9 cellular contexts compared by ENCODE assay signal in the genomic region with DNA sequence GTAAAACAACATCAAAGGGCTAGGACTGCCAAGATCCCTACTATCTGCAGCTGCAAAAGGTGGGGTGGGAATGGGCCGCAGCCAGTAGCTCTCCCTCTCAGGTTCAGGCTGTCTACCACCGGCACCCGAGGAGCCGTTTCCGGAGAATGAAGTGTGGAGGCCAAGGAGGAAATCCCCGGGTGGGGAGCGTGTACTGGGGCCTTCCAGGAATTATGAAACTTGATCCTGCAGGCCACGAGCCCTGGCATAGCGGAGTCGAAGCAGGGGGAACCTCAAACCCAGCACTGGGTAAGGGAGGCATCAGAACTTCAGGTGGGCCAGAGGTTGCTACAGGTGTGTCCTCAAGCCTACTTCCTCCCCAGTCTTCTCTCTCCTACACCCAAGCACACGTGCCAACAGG. TPM values are rescaled to one million over a fixed set of nuclear protein-coding genes. Genes with fewer than 3 reads are reported as not detected.
A peak's percentile ranks its signal among the peaks of the same experiment; 100 is the strongest.
DNase-seq lines count a peak whose midpoint lies in the region; ATAC-seq and TF ChIP-seq lines count a peak whose summit lies in the region.
"Had no signal": no experiment of that assay in that cellular context is flagged by ENCODE, and none has a peak within 500 bp of the region (broad histone marks: within the 10 kb centered on the region; RNA-seq: fewer than 3 reads in every experiment).

No MANE protein-coding gene starts in this region.

- H3K4me2 ChIP-seq in H9 (ENCODE audit: insufficient read depth, insufficient read length, low read length), result no peak overlapping the region

- no peak overlapping the region for H3K56ac ChIP-seq in H9 (ENCODE audit: insufficient read length, low read depth, low read length)

- H2BK5ac ChIP-seq in H9 (ENCODE audit: insufficient read length, low read length), result no peak overlapping the region

- no peak overlapping the region for H4K91ac ChIP-seq in H9 (ENCODE audit: insufficient read length, low read depth, low read length)

- no peak overlapping the region for H3K9ac ChIP-seq in H9 (ENCODE audit: extremely low read depth, insufficient read length, low read length)

- no peaks in the 10 kb centered on the region for H4K20me1 ChIP-seq in H9 (ENCODE audit: control insufficient read depth, insufficient read depth, insufficient read length)

- no peak overlapping the region for H3T11ph ChIP-seq in H9 (ENCODE audit: low read length)

- ATAC-seq in psoas muscle (peak in 3 of 4 donors; percentile 29 to 51 (median 44)), GM18511 (IDR thresholded peaks at IDR 0.05; ENCODE audit: unreplicated experiment) (no peak), GM21526 (IDR thresholded peaks at IDR 0.05; ENCODE audit: low FRiP score, unreplicated experiment) (no peak)

- no peak overlapping the region for H2BK12ac ChIP-seq in H9 (ENCODE audit: insufficient read length, low read depth, low read length)

- intact Hi-C loops in psoas muscle (cut with DNase I), result no loop called here

- no peak overlapping the region for H2AK5ac ChIP-seq in H9 (ENCODE audit: insufficient read length, low read length)

- H3K4me1 Mint-ChIP-seq in chondrocyte (ENCODE audit: low read depth), result peaks cover 36% of the 10 kb centered on the region
- peaks cover 15 to 23% of the 10 kb centered on the region in 2 experiments for H3K4me1 Mint-ChIP-seq in H9

- H3K18ac ChIP-seq in H9 (ENCODE audit: insufficient read length, low read depth, low read length), result no peak overlapping the region

- H3K14ac ChIP-seq in H9 (ENCODE audit: insufficient read depth, low read length), result no peak overlapping the region

- H4K8ac ChIP-seq in H9 (replicated peaks; ENCODE audit: insufficient read length, low read depth, low read length), result no peak overlapping the region

- peak overlapping the region; percentile 85 for H3K27ac Mint-ChIP-seq in chondrocyte (ENCODE audit: unreplicated experiment)
- 0 out of 7 replicates have a peak overlapping the region, but pooled peaks of 1 of the 3 experiments have one; percentile 53 for H3K27ac Mint-ChIP-seq in H9

- no peak overlapping the region for H2BK20ac ChIP-seq in H9 (ENCODE audit: low read depth, low read length, poor library complexity, severe bottlenecking)

- H3K4me3 Mint-ChIP-seq in chondrocyte (ENCODE audit: unreplicated experiment) (no peak overlapping the region), H9 (no peak overlapping the region)

- H3K9me3 ChIP-seq in right atrium auricular region (no peaks in the 10 kb centered on the region), psoas muscle (no peaks in the 10 kb centered on the region), H9 (ENCODE audit: control insufficient read depth, low read depth, low read length) (no peaks in the 10 kb centered on the region)

- H3K27me3 Mint-ChIP-seq in chondrocyte (ENCODE audit: low read depth) (no peaks in the 10 kb centered on the region), H9 (ENCODE audit: low read depth) (no peaks in the 10 kb centered on the region; the same call in 1 of the 2 replicates)

- H3K4me3 ChIP-seq in right atrium auricular region, result no peak overlapping the region
- H3K4me3 ChIP-seq in psoas muscle, result no peak overlapping the region

- no peaks in the 10 kb centered on the region for H3K79me2 ChIP-seq in H9 (ENCODE audit: insufficient read depth, low read length)

- no peak overlapping the region for H3K23ac ChIP-seq in H9 (ENCODE audit: insufficient read length, low read depth, low read length)

- H2BK15ac ChIP-seq in H9 (ENCODE audit: low read depth, low read length), result no peak overlapping the region

- peak overlapping the region; percentile 76 to 80 for H3K27ac ChIP-seq in right atrium auricular region
- H3K27ac ChIP-seq in psoas muscle, result peak overlapping the region; percentile 63
- no peak overlapping the region for H3K27ac ChIP-seq in H9 (ENCODE audit: insufficient read length, low read depth, low read length)

- peaks cover 5% of the 10 kb centered on the region for H3K23me2 ChIP-seq in H9 (ENCODE audit: insufficient read length, low read depth, low read length, poor library complexity, severe bottlenecking)

- no peaks in the 10 kb centered on the region for H3K27me3 ChIP-seq in right atrium auricular region
- no peaks in the 10 kb centered on the region for H3K27me3 ChIP-seq in psoas muscle (ENCODE audit: insufficient read depth in 3 of 3, low read length in 2 of 3)
- no peaks in the 10 kb centered on the region for H3K27me3 ChIP-seq in H9 (ENCODE audit: insufficient read depth, low read length)

- peaks cover 40% of the 10 kb centered on the region for H3K36me3 ChIP-seq in right atrium auricular region
- peaks cover 0 to 48% of the 10 kb centered on the region in 2 donors for H3K36me3 ChIP-seq in psoas muscle (ENCODE audit: insufficient read depth in 1 of 2, low read depth in 1 of 2)

- H2AFZ ChIP-seq in H9 (ENCODE audit: low read length), result no peak overlapping the region

- no peaks in the 10 kb centered on the region for H3K9me3 Mint-ChIP-seq in chondrocyte (ENCODE audit: low read depth)
- H3K9me3 Mint-ChIP-seq in H9, result no peaks in the 10 kb centered on the region; a peak in 1 of 5 replicates

- no peak overlapping the region for H3K4ac ChIP-seq in H9 (ENCODE audit: low read depth, low read length)

- H4K5ac ChIP-seq in H9 (ENCODE audit: insufficient read length, low read depth, low read length), result no peak overlapping the region

- H3K36me3 Mint-ChIP-seq in chondrocyte (ENCODE audit: low read depth) (peaks cover 17% of the 10 kb centered on the region), H9 (ENCODE audit: insufficient read depth in 1 of 3, low read depth in 3 of 3) (peaks cover 0 to 48% (median 27%) of the 10 kb centered on the region in 3 experiments; a peak in 6 of 7 replicates)

- WGBS in psoas muscle, 3 donors, result 5 to 15% (median 10%) methylated on average over 11 of the region's 11 CpGs
- no CpG with 5 or more reads among the region's 11 CpGs for WGBS in H9 (ENCODE audit: extremely low coverage, insufficient read length, low lambda C conversion rate)

- H3K4me1 ChIP-seq in right atrium auricular region, result peaks cover 9 to 92% of the 10 kb centered on the region in 2 donors
- peaks cover 42% of the 10 kb centered on the region for H3K4me1 ChIP-seq in psoas muscle
- H3K4me1 ChIP-seq in H9 (ENCODE audit: insufficient read depth, low read length), result 0 out of 2 replicates have a peak, but pooled peaks cover 2% of the 10 kb centered on the region

- H2BK120ac ChIP-seq in H9 (ENCODE audit: low read depth, low read length, poor library complexity, severe bottlenecking), result no peak overlapping the region

- DNase-seq in AG08395 (ENCODE audit: low spot score), result peak; percentile 14
- no peak for DNase-seq in chondrocyte (ENCODE audit: low spot score)
- DNase-seq in right atrium auricular region (ENCODE audit: low spot score), result no peak
- peak in 1 of 2 donors; percentile 68 for DNase-seq in psoas muscle
- DNase-seq in H9, result no peak
- DNase-seq in medulla oblongata (ENCODE audit: extremely low spot score), result no peak
- DNase-seq: NCI-H345 had no signal

- H3K79me1 ChIP-seq in H9 (ENCODE audit: insufficient read depth, low read depth, low read length, poor library complexity, severe bottlenecking), result no peaks in the 10 kb centered on the region

- TF ChIP-seq CTCF in chondrocyte (IDR thresholded peaks at IDR 0.05) (no peak), right atrium auricular region (IDR thresholded peaks at IDR 0.05) (no peak), psoas muscle (IDR thresholded peaks at IDR 0.05) (no peak), H9 (conservative IDR thresholded peaks at IDR 0.05) (no peak)

RNA-seq across cellular contexts. Expression of a gene that starts 5.1 kb away (rescaled TPM):
- total RNA-seq in chondrocyte, result 30.2 to 35.3 TPM (median 34.3 TPM) in 3 replicates
- total RNA-seq in right atrium auricular region, result 10 to 100 TPM; 64.9 to 78.1 TPM
- 10 to 100 TPM; 35.7 to 41.8 (median 40.1) TPM for total RNA-seq in psoas muscle
- 10 to 100 TPM; 25.6 to 45.4 (median 30.9) TPM for polyA plus RNA-seq in psoas muscle
- total RNA-seq in H9 (2021), result 28.1 and 29.4 TPM in 2 replicates

RNA-seq across cellular contexts. Expression of a gene that starts 18.8 kb away (rescaled TPM):
- total RNA-seq in chondrocyte (216 to 329 TPM (median 329 TPM) in 3 replicates), right atrium auricular region (100 to 1,000 TPM in 1 of 2 donors, 10 to 100 TPM in 1; 83.6 to 161 TPM), psoas muscle (10 to 100 TPM; 68.1 to 82.7 (median 73.2) TPM), H9 (2021) (86.5 and 87.4 TPM in 2 replicates)
- 10 to 100 TPM; 24.0 to 32.7 (median 28.4) TPM for polyA plus RNA-seq in psoas muscle

RNA-seq across cellular contexts. Expression of a gene that starts 51.3 kb away (rescaled TPM):
- total RNA-seq in chondrocyte (60.7 to 69.1 TPM (median 68.2 TPM) in 3 replicates), right atrium auricular region (10 to 100 TPM; 35.1 to 39.6 TPM), psoas muscle (10 to 100 TPM; 23.7 to 45.0 (median 43.5) TPM), H9 (2021) (68.9 and 74.2 TPM in 2 replicates)
- 10 to 100 TPM; 23.7 to 43.8 (median 40.0) TPM for polyA plus RNA-seq in psoas muscle

RNA-seq across cellular contexts. Expression of a gene that starts 55.3 kb away (rescaled TPM):
- total RNA-seq in chondrocyte (65.8 to 70.4 TPM (median 70.4 TPM) in 3 replicates), right atrium auricular region (10 to 100 TPM; 36.0 to 49.8 TPM), psoas muscle (10 to 100 TPM; 26.4 to 60.4 (median 33.1) TPM), H9 (2021) (58.9 and 60.5 TPM in 2 replicates)
- polyA plus RNA-seq in psoas muscle, result 10 to 100 TPM; 29.7 to 48.0 (median 40.4) TPM

Comparison
In these comparisons a context has a peak if more than half of its experiments do, and no peak if none do; other contexts are left out.
1. ATAC-seq: peak in psoas muscle (3 of 4); none in GM18511 (single experiment) and GM21526 (single experiment).